Comparison of ENCODE assay signal across 27 cellular contexts in the genomic region with DNA sequence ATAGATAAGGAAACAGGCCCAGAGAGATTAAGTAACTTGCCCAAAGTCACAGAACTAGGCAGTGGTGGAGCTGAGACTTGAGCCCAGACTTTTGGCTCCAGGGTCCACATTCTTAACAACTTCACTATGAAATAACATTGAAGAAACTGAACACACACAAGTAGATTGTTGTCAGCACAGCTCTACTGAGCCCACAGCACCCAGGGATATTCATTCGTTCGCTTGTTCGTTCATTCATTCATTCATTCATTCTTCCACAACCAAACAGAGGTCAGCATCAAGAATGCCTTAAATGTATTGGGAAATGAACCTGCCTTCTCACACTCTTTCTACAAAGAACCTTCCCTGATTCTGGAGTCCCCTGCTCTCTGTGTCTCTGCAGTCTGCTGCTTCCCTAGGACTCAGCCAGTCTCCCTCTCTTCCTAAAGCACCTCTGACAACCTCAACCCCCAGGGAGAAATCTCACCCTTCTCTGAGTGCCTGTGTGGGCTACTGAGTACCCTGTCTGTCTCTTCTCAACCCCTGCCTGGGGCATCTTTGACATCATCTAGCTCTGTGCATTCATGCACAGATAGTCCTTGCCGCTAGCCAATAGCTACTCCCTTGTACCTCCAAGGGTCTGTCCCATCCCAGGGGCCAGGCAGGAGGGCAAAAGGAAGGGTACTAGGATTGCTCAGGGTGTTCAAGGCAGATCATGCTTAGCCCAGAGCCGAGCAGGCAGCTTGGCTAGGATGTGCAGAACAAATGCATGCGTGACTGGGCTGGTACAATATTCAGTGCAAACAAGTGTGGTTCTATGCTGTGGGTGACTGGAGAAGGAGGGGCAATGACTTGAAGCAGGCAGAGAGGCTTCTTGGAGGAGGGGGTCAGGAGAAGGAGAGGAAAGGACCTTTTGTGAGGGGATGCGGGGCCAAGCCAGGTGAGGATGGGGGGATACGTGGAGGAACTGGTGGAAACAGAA. TPM values are rescaled to one million over a fixed set of nuclear protein-coding genes. Genes with fewer than 3 reads are reported as not detected.
DNase-seq lines count a peak whose midpoint lies in the region; ATAC-seq and TF ChIP-seq lines count a peak whose summit lies in the region.
"Had no signal": no experiment of that assay in that cellular context is flagged by ENCODE, and none has a peak within 500 bp of the region (broad histone marks: within the 10 kb centered on the region; RNA-seq: fewer than 3 reads in every experiment).

No MANE protein-coding gene starts in this region.

- CTCF ChIA-PET in SK-N-SH (lab: Yijun Ruan, JAX) = interaction anchor here (0.7 to 15.7 kb wide), 8 partner anchors 9 to 511 kb away, joined by 3 to 458 read pairs (median 6); no protein-coding TSS in a partner anchor

- H3K36me3 ChIP-seq in SK-N-SH (replicated peaks in 1 of 2; ENCODE audit: control insufficient read depth in 1 of 2, insufficient read depth in 2 of 2, low read length in 1 of 2) (no peaks in the 10 kb centered on the region), adrenal gland (replicated peaks in 1 of 2) (no peaks in the 10 kb centered on the region)
- H3K36me3 ChIP-seq: SJSA1 had no signal

- WGBS in SK-N-SH (ENCODE audit: low lambda C conversion rate) = 66% methylated on average over 8 of the region's 8 CpGs
- WGBS in adrenal gland, 4 donors = 73 to 89% (median 81%) methylated on average over 8 of the region's 8 CpGs

- intact Hi-C loops in adrenal gland (cut with DNase I) = loop anchor here in 1 of 2 donors (5.0 to 10.0 kb wide), 2 partner anchors 193 to 615 kb away; no protein-coding TSS in a partner anchor

- H3K27ac ChIP-seq in SK-N-SH (ENCODE audit: low read depth in 2 of 2, low read length in 1 of 2) (no peak overlapping the region), caudate nucleus (ENCODE audit: low read depth, low read length) (peak overlapping the region; percentile 8), substantia nigra (ENCODE audit: low read depth, low read length, poor library complexity, severe bottlenecking) (peak overlapping the region; percentile 18), adrenal gland (no peak overlapping the region)
- H3K27ac ChIP-seq: 22Rv1, SJSA1 had no signal

- POLR2A ChIA-PET in SK-N-SH (lab: Yijun Ruan, JAX) = no interaction called here

- H3K27me3 ChIP-seq in SK-N-SH (ENCODE audit: insufficient read depth) = peaks cover 34% of the 10 kb centered on the region
- H3K27me3 ChIP-seq in adrenal gland = peaks cover 12% of the 10 kb centered on the region

- DNase-seq in SK-N-SH = peak; percentile 75
- peak in 7 of 61 donors; percentile 4 to 28 (median 17) for DNase-seq in caudate nucleus (lab: John Stamatoyannopoulos, UW)
- DNase-seq in midbrain (lab: John Stamatoyannopoulos, UW) = peak; percentile 9
- peak in 1 of 49 donors; percentile 17 for DNase-seq in substantia nigra (lab: John Stamatoyannopoulos, UW)
- DNase-seq in adrenal gland = no peak
- no peak for DNase-seq in activated naive CD8-positive, alpha-beta T cell treated with anti-CD3 and anti-CD28 coated beads, Interleukin-2, amount 50 U/mL, for 24 hours
- no peak for DNase-seq in NCI-H510A (lab: John Stamatoyannopoulos, UW)
- DNase-seq: activated CD4-positive, alpha-beta T cell treated with anti-CD3 and anti-CD28 coated beads, Interleukin-2, amount 50 U/mL, for 4 hours; activated CD4-positive, CD25-positive, alpha-beta regulatory T cell; activated naive CD4-positive, alpha-beta T cell treated with Interleukin-2 at 50 U/mL for 16 hours; DND-41; GOT3; KBM-7; NCI-H1105; NCI-H1930; NCI-H2171 treated with DMSO at 0.1 percent for 48 hours; NCI-H510A treated with DMSO at 0.1 percent for 48 hours; RPMI8226 had no signal

- no peaks in the 10 kb centered on the region for H3K9me3 Mint-ChIP-seq in activated naive CD8-positive, alpha-beta T cell treated with anti-CD3 and anti-CD28 coated beads, Interleukin-2, amount 50 U/mL, for 24 hours
- H3K9me3 Mint-ChIP-seq: stimulated activated memory B cell treated with anti-CD40 and anti-IgM and Interleukin-4, amounts not matched to agents 10 μg/mL and 1 μg/mL and 100 μg/mL, for 72 hours had no signal

- no peak for TF ChIP-seq RAD21 in SK-N-SH (IDR thresholded peaks at IDR 0.05; ENCODE audit: low read length)

- H3K4me1 ChIP-seq in SK-N-SH (ENCODE audit: control insufficient read depth in 1 of 2, insufficient read depth in 2 of 2, low read depth in 1 of 2, low read length in 1 of 2) (peaks cover 0 to 47% of the 10 kb centered on the region in 2 experiments; a peak in 2 of 4 replicates), adrenal gland (replicated peaks in 1 of 2) (peaks cover 5 to 10% of the 10 kb centered on the region in 2 donors)

- no peaks in the 10 kb centered on the region for H3K36me3 Mint-ChIP-seq in activated naive CD8-positive, alpha-beta T cell treated with anti-CD3 and anti-CD28 coated beads, Interleukin-2, amount 50 U/mL, for 24 hours (ENCODE audit: low read depth)
- H3K36me3 Mint-ChIP-seq: stimulated activated memory B cell treated with anti-CD40 and anti-IgM and Interleukin-4, amounts not matched to agents 10 μg/mL and 1 μg/mL and 100 μg/mL, for 72 hours had no signal

- no peaks in the 10 kb centered on the region for H3K9me3 ChIP-seq in SK-N-SH
- H3K9me3 ChIP-seq in adrenal gland (replicated peaks in 1 of 3) = no peaks in the 10 kb centered on the region
- H3K9me3 ChIP-seq: SJSA1 had no signal

- H3K9me2 ChIP-seq in SK-N-SH = no peaks in the 10 kb centered on the region

- no peak overlapping the region for H3K9ac ChIP-seq in SK-N-SH

- H3K4me3 Mint-ChIP-seq in activated naive CD8-positive, alpha-beta T cell treated with anti-CD3 and anti-CD28 coated beads, Interleukin-2, amount 50 U/mL, for 24 hours = no peak overlapping the region
- H3K4me3 Mint-ChIP-seq: stimulated activated memory B cell treated with anti-CD40 and anti-IgM and Interleukin-4, amounts not matched to agents 10 μg/mL and 1 μg/mL and 100 μg/mL, for 72 hours had no signal

- peaks cover 8% of the 10 kb centered on the region for H3K4me1 Mint-ChIP-seq in activated naive CD8-positive, alpha-beta T cell treated with anti-CD3 and anti-CD28 coated beads, Interleukin-2, amount 50 U/mL, for 24 hours

- TF ChIP-seq POLR2A in adrenal gland (IDR thresholded peaks at IDR 0.05) = no peak

- no peak for TF ChIP-seq EP300 in SK-N-SH (IDR thresholded peaks at IDR 0.05; ENCODE audit: borderline replicate concordance in 1 of 2, low read depth in 1 of 2, low read length in 1 of 2)

- H3K79me2 ChIP-seq in SK-N-SH (ENCODE audit: insufficient read depth) = no peaks in the 10 kb centered on the region

- H3F3A ChIP-seq in SK-N-SH (replicated peaks; ENCODE audit: insufficient read depth) = no peaks in the 10 kb centered on the region

- H3K4me2 ChIP-seq in SK-N-SH = no peak overlapping the region

- ATAC-seq in SK-N-SH treated with all-trans-retinoic acid at 6 μM for 48 hours = no peak
- no peak for ATAC-seq in activated naive CD8-positive, alpha-beta T cell treated with anti-CD3 and anti-CD28 coated beads, Interleukin-2, amount 50 U/mL, for 24 hours
- ATAC-seq: left lobe of liver; stimulated activated memory B cell treated with anti-CD40 and anti-IgM and Interleukin-4, amounts not matched to agents 10 μg/mL and 1 μg/mL and 100 μg/mL, for 72 hours had no signal

- no peak overlapping the region for H3K27ac Mint-ChIP-seq in activated naive CD8-positive, alpha-beta T cell treated with anti-CD3 and anti-CD28 coated beads, Interleukin-2, amount 50 U/mL, for 24 hours
- H3K27ac Mint-ChIP-seq: stimulated activated memory B cell treated with anti-CD40 and anti-IgM and Interleukin-4, amounts not matched to agents 10 μg/mL and 1 μg/mL and 100 μg/mL, for 72 hours had no signal

- no peak overlapping the region for H2AFZ ChIP-seq in SK-N-SH (ENCODE audit: low read depth)

- H4K20me1 ChIP-seq in SK-N-SH (ENCODE audit: insufficient read depth) = no peaks in the 10 kb centered on the region

- TF ChIP-seq CTCF in SK-N-SH (IDR thresholded peaks at IDR 0.05) (no peak), adrenal gland (IDR thresholded peaks at IDR 0.05) (no peak)

- H3K4me3 ChIP-seq in SK-N-SH (ENCODE audit: low read depth in 2 of 2, low read length in 1 of 2) (no peak overlapping the region), adrenal gland (no peak overlapping the region)
- H3K4me3 ChIP-seq: SJSA1 had no signal

- peaks cover 41% of the 10 kb centered on the region for H3K27me3 Mint-ChIP-seq in activated naive CD8-positive, alpha-beta T cell treated with anti-CD3 and anti-CD28 coated beads, Interleukin-2, amount 50 U/mL, for 24 hours

TF ChIP-seq in SK-N-SH, 30 proteins besides CTCF, POLR2A, EP300 and RAD21 (continues in another document):
- no peak for TF ChIP-seq SIN3A (IDR thresholded peaks at IDR 0.05; ENCODE audit: borderline replicate concordance, low read depth, low read length)
- TF ChIP-seq RCOR1 (IDR thresholded peaks at IDR 0.05; ENCODE audit: low read length) = no peak
- no peak for TF ChIP-seq JUND (IDR thresholded peaks at IDR 0.05)
- TF ChIP-seq RXRA (IDR thresholded peaks at IDR 0.05; ENCODE audit: borderline replicate concordance, low read depth) = no peak
- TF ChIP-seq, protein P1, sequence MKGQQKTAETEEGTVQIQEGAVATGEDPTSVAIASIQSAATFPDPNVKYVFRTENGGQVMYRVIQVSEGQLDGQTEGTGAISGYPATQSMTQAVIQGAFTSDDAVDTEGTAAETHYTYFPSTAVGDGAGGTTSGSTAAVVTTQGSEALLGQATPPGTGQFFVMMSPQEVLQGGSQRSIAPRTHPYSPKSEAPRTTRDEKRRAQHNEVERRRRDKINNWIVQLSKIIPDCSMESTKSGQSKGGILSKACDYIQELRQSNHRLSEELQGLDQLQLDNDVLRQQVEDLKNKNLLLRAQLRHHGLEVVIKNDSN (IDR thresholded peaks at IDR 0.05; ENCODE audit: borderline replicate concordance, low read depth) = no peak

TF ChIP-seq in SK-N-SH treated with all-trans-retinoic acid at 6 μM for 48 hours, 23 proteins besides CTCF, POLR2A, EP300 and RAD21 (continues in another document):
- TF ChIP-seq ZNF565 (CRISPR knock-in tag; conservative IDR thresholded peaks at IDR 0.05; ENCODE audit: low read depth) = no peak
- no peak for TF ChIP-seq SNAI2 (CRISPR knock-in tag; IDR thresholded peaks at IDR 0.05)
- TF ChIP-seq PPARA (CRISPR knock-in tag; IDR thresholded peaks at IDR 0.05; ENCODE audit: borderline replicate concordance) = no peak
- TF ChIP-seq BACH2 (CRISPR knock-in tag; IDR thresholded peaks at IDR 0.05; ENCODE audit: borderline replicate concordance) = no peak
- no peak for TF ChIP-seq ZNF70 (CRISPR knock-in tag; IDR thresholded peaks at IDR 0.05)

RNA-seq across cellular contexts. Expression of gene LINGO1, which starts 3.4 kb away (rescaled TPM):
- 0.29 and 0.56 TPM in 2 replicates for polyA plus RNA-seq in SK-N-SH (2012; rRNA removed)
- polyA plus RNA-seq in SK-N-SH (2012; cell fraction: cytosol; rRNA removed) = 0.27 and 0.59 TPM in 2 replicates
- 0.13 and 0.39 TPM in 2 replicates for polyA plus RNA-seq in SK-N-SH (2012; cell fraction: nucleus; rRNA removed)
- 1 to 10 TPM in 3 of 8 donors, under 1 TPM in 3, not detected in 2; 0.21 to 2.7 (median 0.96) TPM for total RNA-seq in adrenal gland
- polyA plus RNA-seq in adrenal gland = 1 to 10 TPM in 2 of 3 donors, under 1 TPM in 1; 0.37 to 1.7 (median 1.4) TPM
- total RNA-seq: MCF 10A; OCI-LY7; renal cortical epithelial cell; SJSA1; T-helper 1 cell treated with Interleukin-12 subunit alpha and Interleukin-12 subunit beta and Interleukin-4 antibody, amounts not matched to agents 30 ng/mL and 1 ng/mL, for 36 hours had no signal

Comparison
In these comparisons a context has a peak if more than half of its experiments do, and no peak if none do; other contexts are left out.
1. DNase-seq: peak in SK-N-SH (single experiment) and midbrain (single experiment); none in adrenal gland (0 of 7), activated naive CD8-positive, alpha-beta T cell treated with anti-CD3 and anti-CD28 coated beads, Interleukin-2, amount 50 U/mL, for 24 hours (single experiment) and NCI-H510A (single experiment).
2. H3K27ac ChIP-seq: peak in caudate nucleus (single experiment) and substantia nigra (single experiment); none in SK-N-SH (0 of 2) and adrenal gland (0 of 5).